ENCODE assay signal across 8 cellular contexts in the genomic region with DNA sequence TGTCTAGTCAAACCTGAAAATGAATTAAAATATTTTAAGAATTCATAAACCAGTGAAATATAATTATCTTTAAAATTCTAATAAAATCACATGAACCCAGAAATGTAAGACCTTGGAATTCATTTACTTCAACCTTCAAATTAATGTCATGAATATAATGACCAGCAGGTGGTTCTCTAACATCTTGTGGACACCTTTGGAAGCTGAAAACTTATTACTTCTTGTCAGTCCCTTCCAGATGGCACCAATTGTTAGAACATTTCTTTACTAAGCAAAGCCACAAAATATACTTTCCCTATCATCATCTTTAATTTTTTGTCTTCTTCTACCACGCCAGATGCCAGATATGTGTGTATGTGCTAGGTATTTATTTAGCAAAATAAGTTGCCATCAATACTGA.
DNase-seq lines count a peak whose midpoint lies in the region; ATAC-seq, FAIRE-seq and TF ChIP-seq lines count a peak whose summit lies in the region.

No MANE protein-coding gene starts in this region.

- H2BK15ac ChIP-seq in H9 (ENCODE audit: low read depth, low read length), result no peak overlapping the region

- no peak overlapping the region for H3K23ac ChIP-seq in H9 (ENCODE audit: insufficient read length, low read depth, low read length)

- DNase-seq in AML-193 (lab: John Stamatoyannopoulos, UW) (peak; percentile 50 to 53), H9 (no peak), astrocyte (ENCODE audit: low read depth) (no peak), right lobe of liver (no peak), H54 (ENCODE audit: insufficient read length, low spot score) (no peak), NCI-H2196 (lab: John Stamatoyannopoulos, UW; ENCODE audit: unreplicated experiment) (no peak)
- no peak for DNase-seq in stimulated activated effector memory CD8-positive, alpha-beta T cell treated with anti-CD3 and anti-CD28 coated beads, Interleukin-12 subunit alpha, Interleukin-12 subunit beta, amount 100 ng/mL, for 72 hours (ENCODE audit: low spot score in 2 of 2)

- no peaks in the 10 kb centered on the region for H3K9me3 Mint-ChIP-seq in H9
- no peaks in the 10 kb centered on the region for H3K9me3 Mint-ChIP-seq in astrocyte (ENCODE audit: unreplicated experiment)
- H3K9me3 Mint-ChIP-seq in stimulated activated effector memory CD8-positive, alpha-beta T cell treated with anti-CD3 and anti-CD28 coated beads, Interleukin-12 subunit alpha, Interleukin-12 subunit beta, amount 100 ng/mL, for 72 hours, result no peaks in the 10 kb centered on the region

- H3T11ph ChIP-seq in H9 (ENCODE audit: low read length), result no peak overlapping the region

- H3K27me3 Mint-ChIP-seq in H9 (ENCODE audit: low read depth), result no peaks in the 10 kb centered on the region
- H3K27me3 Mint-ChIP-seq in astrocyte (ENCODE audit: low read depth, unreplicated experiment), result no peaks in the 10 kb centered on the region

- H3K4me1 ChIP-seq in H9 (ENCODE audit: insufficient read depth, low read length) (no peaks in the 10 kb centered on the region), astrocyte (ENCODE audit: insufficient read depth, low read length) (no peaks in the 10 kb centered on the region), right lobe of liver (no peaks in the 10 kb centered on the region)

- H3K4me3 ChIP-seq in astrocyte (ENCODE audit: insufficient read depth, low read depth, low read length) (no peak overlapping the region), right lobe of liver (no peak overlapping the region)

- H3K36me3 Mint-ChIP-seq in H9 (ENCODE audit: insufficient read depth in 1 of 3, low read depth in 3 of 3), result no peaks in the 10 kb centered on the region
- H3K36me3 Mint-ChIP-seq in astrocyte (ENCODE audit: low read depth, unreplicated experiment), result no peaks in the 10 kb centered on the region
- H3K36me3 Mint-ChIP-seq in stimulated activated effector memory CD8-positive, alpha-beta T cell treated with anti-CD3 and anti-CD28 coated beads, Interleukin-12 subunit alpha, Interleukin-12 subunit beta, amount 100 ng/mL, for 72 hours, result no peaks in the 10 kb centered on the region

- H4K91ac ChIP-seq in H9 (ENCODE audit: insufficient read length, low read depth, low read length), result no peak overlapping the region

- H3K4me3 Mint-ChIP-seq in H9 (no peak overlapping the region), astrocyte (ENCODE audit: unreplicated experiment) (no peak overlapping the region)
- H3K4me3 Mint-ChIP-seq in stimulated activated effector memory CD8-positive, alpha-beta T cell treated with anti-CD3 and anti-CD28 coated beads, Interleukin-12 subunit alpha, Interleukin-12 subunit beta, amount 100 ng/mL, for 72 hours, result no peak overlapping the region

- TF ChIP-seq CTCF in H9 (conservative IDR thresholded peaks at IDR 0.05) (peak; percentile 53), astrocyte (IDR thresholded peaks at IDR 0.05; ENCODE audit: insufficient read depth, low read depth, low read length) (peak; percentile 5), right lobe of liver (IDR thresholded peaks at IDR 0.05) (peak; percentile 35 to 48 (median 44))

- no peak for FAIRE-seq in astrocyte (lab: Jason Lieb, UNC)
- no peak for FAIRE-seq in H54 (lab: Jason Lieb, UNC)

- H2BK20ac ChIP-seq in H9 (ENCODE audit: low read depth, low read length, poor library complexity, severe bottlenecking), result no peak overlapping the region

- H2BK12ac ChIP-seq in H9 (ENCODE audit: insufficient read length, low read depth, low read length), result no peak overlapping the region

- H3K14ac ChIP-seq in H9 (ENCODE audit: insufficient read depth, low read length), result no peak overlapping the region

- no peak overlapping the region for H3K56ac ChIP-seq in H9 (ENCODE audit: insufficient read length, low read depth, low read length)

- H2AFZ ChIP-seq in H9 (ENCODE audit: low read length) (no peak overlapping the region), astrocyte (ENCODE audit: low read depth, low read length) (no peak overlapping the region)

- intact Hi-C loops in right lobe of liver (cut with DNase I), result no loop called here

- WGBS in H9 (ENCODE audit: extremely low coverage, insufficient read length, low lambda C conversion rate), result no CpG with 5 or more reads among the region's 1 CpG
- 44% methylated on average over 1 of the region's 1 CpG for WGBS in right lobe of liver (ENCODE audit: insufficient coverage, low coverage, low lambda C conversion rate, missing lambda C conversion rate)

- no peak overlapping the region for H3K9ac ChIP-seq in H9 (ENCODE audit: extremely low read depth, insufficient read length, low read length)
- H3K9ac ChIP-seq in astrocyte (ENCODE audit: low read length), result no peak overlapping the region

- H2AK5ac ChIP-seq in H9 (ENCODE audit: insufficient read length, low read length), result no peak overlapping the region

- H3K4me1 Mint-ChIP-seq in H9 (peaks cover 4 to 5% of the 10 kb centered on the region in 2 experiments; a peak in 2 of 4 replicates), astrocyte (ENCODE audit: low read depth, unreplicated experiment) (peaks cover 7% of the 10 kb centered on the region)
- peaks cover 8% of the 10 kb centered on the region for H3K4me1 Mint-ChIP-seq in stimulated activated effector memory CD8-positive, alpha-beta T cell treated with anti-CD3 and anti-CD28 coated beads, Interleukin-12 subunit alpha, Interleukin-12 subunit beta, amount 100 ng/mL, for 72 hours

- H2BK5ac ChIP-seq in H9 (ENCODE audit: insufficient read length, low read length), result no peak overlapping the region

- H3K27ac ChIP-seq in H9 (ENCODE audit: insufficient read length, low read depth, low read length) (no peak overlapping the region), astrocyte (ENCODE audit: low read depth, low read length) (no peak overlapping the region), right lobe of liver (no peak overlapping the region)

- H4K8ac ChIP-seq in H9 (replicated peaks; ENCODE audit: insufficient read length, low read depth, low read length), result no peak overlapping the region

- H4K5ac ChIP-seq in H9 (ENCODE audit: insufficient read length, low read depth, low read length), result no peak overlapping the region

- no peaks in the 10 kb centered on the region for H3K36me3 ChIP-seq in astrocyte (ENCODE audit: insufficient read depth, low read length)
- H3K36me3 ChIP-seq in right lobe of liver, result no peaks in the 10 kb centered on the region

- H3K27ac Mint-ChIP-seq in H9, result no peak overlapping the region
- no peak overlapping the region for H3K27ac Mint-ChIP-seq in astrocyte (ENCODE audit: unreplicated experiment)
- no peak overlapping the region for H3K27ac Mint-ChIP-seq in stimulated activated effector memory CD8-positive, alpha-beta T cell treated with anti-CD3 and anti-CD28 coated beads, Interleukin-12 subunit alpha, Interleukin-12 subunit beta, amount 100 ng/mL, for 72 hours

- H3K9me3 ChIP-seq in H9 (ENCODE audit: control insufficient read depth, low read depth, low read length), result no peaks in the 10 kb centered on the region
- H3K9me3 ChIP-seq in astrocyte (ENCODE audit: insufficient read depth, low read depth, low read length), result no peaks in the 10 kb centered on the region
- H3K9me3 ChIP-seq in right lobe of liver, result no peaks in the 10 kb centered on the region

- peak; percentile 40 to 52 (median 46) for ATAC-seq in right lobe of liver
- ATAC-seq in stimulated activated effector memory CD8-positive, alpha-beta T cell treated with anti-CD3 and anti-CD28 coated beads, Interleukin-12 subunit alpha, Interleukin-12 subunit beta, amount 100 ng/mL, for 72 hours, result no peak
- ATAC-seq in HG03139 (IDR thresholded peaks at IDR 0.05; ENCODE audit: unreplicated experiment), result no peak

- H4K20me1 ChIP-seq in H9 (ENCODE audit: control insufficient read depth, insufficient read depth, insufficient read length) (no peaks in the 10 kb centered on the region), astrocyte (ENCODE audit: insufficient read depth, low read length) (no peaks in the 10 kb centered on the region)

- no peak overlapping the region for H3K18ac ChIP-seq in H9 (ENCODE audit: insufficient read length, low read depth, low read length)

- no peaks in the 10 kb centered on the region for H3K79me1 ChIP-seq in H9 (ENCODE audit: insufficient read depth, low read depth, low read length, poor library complexity, severe bottlenecking)

- H3K4ac ChIP-seq in H9 (ENCODE audit: low read depth, low read length), result no peak overlapping the region

- H3K23me2 ChIP-seq in H9 (ENCODE audit: insufficient read length, low read depth, low read length, poor library complexity, severe bottlenecking), result no peaks in the 10 kb centered on the region

- no peak overlapping the region for H3K4me2 ChIP-seq in H9 (ENCODE audit: insufficient read depth, insufficient read length, low read length)
- no peak overlapping the region for H3K4me2 ChIP-seq in astrocyte (ENCODE audit: low read length)

- H2BK120ac ChIP-seq in H9 (ENCODE audit: low read depth, low read length, poor library complexity, severe bottlenecking), result no peak overlapping the region

- H3K79me2 ChIP-seq in H9 (ENCODE audit: insufficient read depth, low read length) (no peaks in the 10 kb centered on the region), astrocyte (ENCODE audit: insufficient read depth, low read length) (no peaks in the 10 kb centered on the region)

- TF ChIP-seq POLR2A in right lobe of liver (IDR thresholded peaks at IDR 0.05), result no peak
- no peak for TF ChIP-seq POLR2A in H54 (IDR thresholded peaks at IDR 0.05; ENCODE audit: low read depth, low read length)

- no peaks in the 10 kb centered on the region for H3K27me3 ChIP-seq in H9 (ENCODE audit: insufficient read depth, low read length)
- no peaks in the 10 kb centered on the region for H3K27me3 ChIP-seq in astrocyte (ENCODE audit: insufficient read depth, low read length)
- no peaks in the 10 kb centered on the region for H3K27me3 ChIP-seq in right lobe of liver

Comparison
In these comparisons a context has a peak if more than half of its experiments do, and no peak if none do; other contexts are left out.
1. DNase-seq: peak in AML-193 (2 of 2); none in H9 (single experiment), astrocyte (single experiment), right lobe of liver (0 of 3), H54 (single experiment), stimulated activated effector memory CD8-positive, alpha-beta T cell treated with anti-CD3 and anti-CD28 coated beads, Interleukin-12 subunit alpha, Interleukin-12 subunit beta, amount 100 ng/mL, for 72 hours (0 of 2) and NCI-H2196 (single experiment).
2. ATAC-seq: peak in right lobe of liver (4 of 4); none in stimulated activated effector memory CD8-positive, alpha-beta T cell treated with anti-CD3 and anti-CD28 coated beads, Interleukin-12 subunit alpha, Interleukin-12 subunit beta, amount 100 ng/mL, for 72 hours (single experiment) and HG03139 (single experiment).
3. Peak in every context shown above with its lines, with median percentiles within 50 percentile points of each other: CTCF ChIP-seq.